In genomic region chr2:829047-829446, GRCh38 we compare ENCODE assay signal across 36 cellular contexts.
"Had no signal": no experiment of that assay in that cellular context is flagged by ENCODE, and none has a peak within 500 bp of the region (broad histone marks: within the 10 kb centered on the region; RNA-seq: fewer than 3 reads in every experiment).

No MANE protein-coding gene starts in this region.

- ATAC-seq: activated CD8-positive, alpha-beta T cell treated with anti-CD3 and anti-CD28 coated beads for 36 hours; activated naive CD4-positive, alpha-beta T cell treated with anti-CD3 and anti-CD28 coated beads, Interleukin-2, amount 50 U/mL, for 72 hours; activated T-cell treated with anti-CD3 and anti-CD28 coated beads, Interleukin-2, amount 50 U/mL, for 4 hours; body of pancreas had no signal

- FAIRE-seq: astrocyte, colon, TTC549 had no signal

- H3K27me3 ChIP-seq: adrenal gland, body of pancreas, brain microvascular endothelial cell, breast epithelium had no signal

- H3K4me1 Mint-ChIP-seq: activated B cell treated with CpG ODN at 0.5 μM for 24 hours had no signal

- H3K4me1 ChIP-seq: adrenal gland, body of pancreas had no signal

- H3K36me3 Mint-ChIP-seq: activated CD4-positive, alpha-beta memory T cell treated with anti-CD3 and anti-CD28 coated beads for 36 hours; activated naive CD4-positive, alpha-beta T cell treated with anti-CD3 and anti-CD28 coated beads, Interleukin-2, amount 50 U/mL, for 72 hours had no signal

- H3K27ac Mint-ChIP-seq: activated B cell treated with CpG ODN at 0.5 μM for 24 hours; activated CD4-positive, alpha-beta memory T cell treated with anti-CD3 and anti-CD28 coated beads for 36 hours; activated CD4-positive, alpha-beta T cell treated with anti-CD3 and anti-CD28 coated beads, Interleukin-2, amount 10 ng/mL, durations not matched to agents 24 days and 14 days; activated CD8-positive, alpha-beta T cell treated with anti-CD3 and anti-CD28 coated beads for 36 hours; activated naive CD4-positive, alpha-beta T cell treated with anti-CD3 and anti-CD28 coated beads for 36 hours; activated naive CD8-positive, alpha-beta T cell treated with anti-CD3 and anti-CD28 coated beads for 36 hours; activated T-helper 2 cell treated with anti-CD3 and anti-CD28 coated beads, Interferon-gamma antibody, Interleukin-2, Interleukin-4, amounts not matched to agents 10 μg/mL and 5 μg/mL and 100 μg/mL, durations not matched to agents 14 hours and 24 hours and 36 hours; T-helper 1 cell treated with Interleukin-12 subunit alpha and Interleukin-12 subunit beta and Interleukin-4 antibody, amounts not matched to agents 30 μg/mL and 1 μg/mL, for 36 hours; T-helper 2 cell treated with Interferon-gamma antibody and Interleukin-4, amounts not matched to agents 5 μg/mL and 100 μg/mL, for 36 hours had no signal

- H3K36me3 ChIP-seq: adrenal gland, brain microvascular endothelial cell, breast epithelium had no signal

- DNase-seq: activated B cell treated with CpG ODN at 0.5 μM for 24 hours; activated CD4-positive, alpha-beta memory T cell treated with anti-CD3 and anti-CD28 coated beads for 36 hours; activated CD4-positive, alpha-beta T cell treated with anti-CD3 and anti-CD28 coated beads for 4 hours; activated CD4-positive, alpha-beta T cell treated with anti-CD3 and anti-CD28 coated beads, Interleukin-2, amount 50 U/mL, for 1 hour; activated CD4-positive, alpha-beta T cell treated with anti-CD3 and anti-CD28 coated beads, Interleukin-2, amount 50 U/mL, for 4 hours; activated CD4-positive, CD25-positive, alpha-beta regulatory T cell treated with anti-CD3 and anti-CD28 coated beads, Interleukin-2, amount 50 U/mL, for 72 hours; activated CD8-positive, alpha-beta memory T cell treated with anti-CD3 and anti-CD28 coated beads, Interleukin-2, amount 50 U/mL, for 4 hours; activated CD8-positive, alpha-beta T cell treated with anti-CD3 and anti-CD28 coated beads for 36 hours; activated effector memory CD4-positive, alpha-beta T cell treated with Interleukin-2 at 50 U/mL for 16 hours; activated gamma-delta T cell; activated naive CD4-positive, alpha-beta T cell; activated naive CD4-positive, alpha-beta T cell treated with anti-CD3 and anti-CD28 coated beads for 36 hours; activated naive CD4-positive, alpha-beta T cell treated with anti-CD3 and anti-CD28 coated beads, Interleukin-2, amount 50 U/mL, for 16 hours; activated naive CD8-positive, alpha-beta T cell treated with anti-CD3 and anti-CD28 coated beads for 36 hours; activated T-cell treated with anti-CD3 and anti-CD28 coated beads for 4 hours; activated T-cell treated with anti-CD3 and anti-CD28 coated beads, Interleukin-2, amount 50 U/mL, for 1 hour; activated T-cell treated with anti-CD3 and anti-CD28 coated beads, Interleukin-2, amount 50 U/mL, for 4 hours; adrenal gland; amniotic stem cell; aorta; body of pancreas; brain microvascular endothelial cell; central memory CD4-positive, alpha-beta T cell; T-helper 1 cell; T-helper 2 cell; T-helper 9 cell had no signal

- H3K9me3 ChIP-seq: adrenal gland, body of pancreas, breast epithelium had no signal

- H3K27me3 Mint-ChIP-seq: activated CD4-positive, alpha-beta T cell treated with anti-CD3 and anti-CD28 coated beads, Interleukin-2, amount 10 ng/mL, durations not matched to agents 24 days and 14 days; activated CD8-positive, alpha-beta T cell treated with anti-CD3 and anti-CD28 coated beads for 36 hours had no signal

- H3K9me3 Mint-ChIP-seq: activated B cell treated with CpG ODN at 0.5 μM for 24 hours; activated CD4-positive, alpha-beta memory T cell treated with anti-CD3 and anti-CD28 coated beads for 36 hours; activated CD4-positive, alpha-beta T cell treated with anti-CD3 and anti-CD28 coated beads, Interleukin-2, amount 10 ng/mL, durations not matched to agents 24 days and 14 days; activated CD8-positive, alpha-beta T cell treated with anti-CD3 and anti-CD28 coated beads for 36 hours; activated naive CD4-positive, alpha-beta T cell treated with anti-CD3 and anti-CD28 coated beads for 36 hours; activated naive CD4-positive, alpha-beta T cell treated with anti-CD3 and anti-CD28 coated beads, Interleukin-2, amount 50 U/mL, for 72 hours; activated naive CD8-positive, alpha-beta T cell treated with anti-CD3 and anti-CD28 coated beads for 36 hours; activated T-cell treated with anti-CD3 and anti-CD28 coated beads, Interleukin-2, amount 50 U/mL, for 4 hours; activated T-helper 2 cell treated with anti-CD3 and anti-CD28 coated beads, Interferon-gamma antibody, Interleukin-2, Interleukin-4, amounts not matched to agents 10 μg/mL and 5 μg/mL and 100 μg/mL, durations not matched to agents 14 hours and 24 hours and 36 hours; T-helper 1 cell treated with Interleukin-12 subunit alpha and Interleukin-12 subunit beta and Interleukin-4 antibody, amounts not matched to agents 30 μg/mL and 1 μg/mL, for 36 hours; T-helper 2 cell treated with Interferon-gamma antibody and Interleukin-4, amounts not matched to agents 5 μg/mL and 100 μg/mL, for 36 hours had no signal

- H3K27ac ChIP-seq: adrenal gland, body of pancreas, brain microvascular endothelial cell, breast epithelium, VCaP had no signal

- H3K4me3 ChIP-seq: adrenal gland, body of pancreas, breast epithelium had no signal

- H3K4me3 Mint-ChIP-seq: activated B cell treated with CpG ODN at 0.5 μM for 24 hours; activated CD4-positive, alpha-beta memory T cell treated with anti-CD3 and anti-CD28 coated beads for 36 hours; activated CD4-positive, alpha-beta T cell treated with anti-CD3 and anti-CD28 coated beads, Interleukin-2, amount 10 ng/mL, durations not matched to agents 24 days and 14 days; activated CD8-positive, alpha-beta T cell treated with anti-CD3 and anti-CD28 coated beads for 36 hours; activated naive CD4-positive, alpha-beta T cell treated with anti-CD3 and anti-CD28 coated beads for 36 hours; activated naive CD8-positive, alpha-beta T cell treated with anti-CD3 and anti-CD28 coated beads for 36 hours; activated T-cell treated with anti-CD3 and anti-CD28 coated beads, Interleukin-2, amount 50 U/mL, for 4 hours; T-helper 1 cell treated with Interleukin-12 subunit alpha and Interleukin-12 subunit beta and Interleukin-4 antibody, amounts not matched to agents 30 μg/mL and 1 μg/mL, for 36 hours; T-helper 2 cell treated with Interferon-gamma antibody and Interleukin-4, amounts not matched to agents 5 μg/mL and 100 μg/mL, for 36 hours had no signal
